In the genomic region with DNA sequence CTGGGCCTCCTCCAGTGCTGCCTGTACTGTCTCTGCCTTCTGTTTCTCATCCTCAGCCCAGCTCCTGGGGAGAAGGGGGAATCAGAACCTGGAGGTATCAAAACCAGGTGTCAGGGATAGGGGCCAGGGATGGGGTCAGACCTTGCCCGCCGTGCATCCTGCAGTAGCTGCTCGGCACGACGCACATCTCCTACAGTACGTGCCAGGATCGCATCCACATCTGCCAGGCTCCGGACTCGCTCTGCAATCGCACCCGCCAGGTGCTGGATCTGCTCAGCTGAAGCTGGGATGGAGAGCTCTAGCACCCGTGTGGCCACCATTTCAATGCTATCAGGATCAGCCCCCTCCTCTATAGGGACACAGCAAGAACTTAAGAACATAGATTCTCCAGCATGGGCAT, we compare ENCODE assay signal across 1 cellular context.
TF ChIP-seq lines count a peak whose summit lies in the region.

No MANE protein-coding gene starts in this region.

TF ChIP-seq in WTC11, 78 proteins besides CTCF, POLR2A, EP300 and RAD21 (continued from another document):
- TF ChIP-seq, protein P1, sequence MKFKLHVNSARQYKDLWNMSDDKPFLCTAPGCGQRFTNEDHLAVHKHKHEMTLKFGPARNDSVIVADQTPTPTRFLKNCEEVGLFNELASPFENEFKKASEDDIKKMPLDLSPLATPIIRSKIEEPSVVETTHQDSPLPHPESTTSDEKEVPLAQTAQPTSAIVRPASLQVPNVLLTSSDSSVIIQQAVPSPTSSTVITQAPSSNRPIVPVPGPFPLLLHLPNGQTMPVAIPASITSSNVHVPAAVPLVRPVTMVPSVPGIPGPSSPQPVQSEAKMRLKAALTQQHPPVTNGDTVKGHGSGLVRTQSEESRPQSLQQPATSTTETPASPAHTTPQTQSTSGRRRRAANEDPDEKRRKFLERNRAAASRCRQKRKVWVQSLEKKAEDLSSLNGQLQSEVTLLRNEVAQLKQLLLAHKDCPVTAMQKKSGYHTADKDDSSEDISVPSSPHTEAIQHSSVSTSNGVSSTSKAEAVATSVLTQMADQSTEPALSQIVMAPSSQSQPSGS (CRISPR knock-in tag; IDR thresholded peaks at IDR 0.05; ENCODE audit: borderline replicate concordance, low read depth), result no peak
- TF ChIP-seq SMAD3 (CRISPR knock-in tag; IDR thresholded peaks at IDR 0.05; ENCODE audit: borderline replicate concordance), result no peak
- TF ChIP-seq ELF4 (CRISPR knock-in tag; IDR thresholded peaks at IDR 0.05; ENCODE audit: low read depth), result no peak
